Comparison of ENCODE assay signal across 1 cellular context in the genomic region with DNA sequence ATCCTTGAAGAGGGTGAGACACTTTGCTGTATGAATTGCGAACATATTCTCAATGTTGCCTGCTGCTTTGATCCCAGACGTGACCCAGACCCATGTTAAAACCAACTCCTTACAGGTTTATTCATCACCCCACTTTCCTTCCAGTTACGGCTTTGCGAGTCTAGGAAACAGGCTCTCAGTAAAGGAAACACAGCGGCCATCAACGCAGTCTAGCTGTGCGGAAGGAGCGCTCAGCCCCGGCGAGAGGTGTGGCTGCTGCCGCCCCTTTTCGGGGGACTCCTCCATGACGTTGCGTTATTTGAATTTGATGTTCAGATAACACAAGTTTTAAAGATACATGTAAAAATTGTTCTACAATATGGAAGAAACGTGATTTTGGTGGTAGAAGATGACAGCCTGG.
A peak's percentile ranks its signal among the peaks of the same experiment; 100 is the strongest.
TF ChIP-seq lines count a peak whose summit lies in the region.

No MANE protein-coding gene starts in this region.

TF ChIP-seq in HCT116, 20 proteins besides CTCF, POLR2A, EP300 and RAD21:
- TF ChIP-seq CBX3 (IDR thresholded peaks at IDR 0.05; ENCODE audit: low read depth) = no peak
- peak; percentile 53; the same call in 1 of the 2 replicates for TF ChIP-seq POLR2AphosphoS5 (IDR thresholded peaks at IDR 0.05; ENCODE audit: low read depth, low read length)
- TF ChIP-seq YY1 (IDR thresholded peaks at IDR 0.05; ENCODE audit: extremely low read depth, insufficient replicate concordance, low read depth, low read length) = peak; percentile 42
- TF ChIP-seq ZNF274 (IDR thresholded peaks at IDR 0.05; ENCODE audit: low read depth, low read length) = no peak
- no peak for TF ChIP-seq EZH2phosphoT487 (IDR thresholded peaks at IDR 0.05; ENCODE audit: borderline replicate concordance)
- no peak for TF ChIP-seq SRF (IDR thresholded peaks at IDR 0.05; ENCODE audit: low read depth)
- TF ChIP-seq JUND (IDR thresholded peaks at IDR 0.05) = no peak
TF ChIP-seq in HCT116: peak in this region for 2.
